In genomic region chr5:6649186-6649585, GRCh38 we compare ENCODE assay signal across 14 cellular contexts.
"Had no signal": no experiment of that assay in that cellular context is flagged by ENCODE, and none has a peak within 500 bp of the region (broad histone marks: within the 10 kb centered on the region; RNA-seq: fewer than 3 reads in every experiment).

No MANE protein-coding gene starts in this region.

- H3K36me3 ChIP-seq: adrenal gland, colonic mucosa, right atrium auricular region had no signal

- H3K9me3 ChIP-seq: adrenal gland, colonic mucosa, esophagus squamous epithelium, lower lobe of right lung, right atrium auricular region had no signal

- DNase-seq: activated naive CD4-positive, alpha-beta T cell treated with anti-CD3 and anti-CD28 coated beads, Interleukin-2, amount 50 U/mL, for 16 hours; activated T-cell treated with anti-CD3 and anti-CD28 coated beads, Interleukin-2, amount 50 U/mL, for 1 hour; adrenal gland; caudate nucleus; colonic mucosa; esophagus squamous epithelium; foreskin keratinocyte; head of caudate nucleus; lower lobe of right lung; naive thymus-derived CD4-positive, alpha-beta T cell; small intestine had no signal

- FAIRE-seq: small intestine, TTC549, urothelium cell line had no signal

- H3K27ac ChIP-seq: adrenal gland, colonic mucosa, esophagus squamous epithelium, foreskin keratinocyte, lower lobe of right lung, right atrium auricular region had no signal

- H3K4me3 ChIP-seq: adrenal gland, colonic mucosa, esophagus squamous epithelium, lower lobe of right lung, right atrium auricular region had no signal

- H3K4me1 ChIP-seq: adrenal gland, colonic mucosa, foreskin keratinocyte, lower lobe of right lung, right atrium auricular region had no signal

- H3K27me3 ChIP-seq: adrenal gland, colonic mucosa, esophagus squamous epithelium, foreskin keratinocyte, right atrium auricular region had no signal
